In genomic region chr17:34926661-34927060, GRCh38 we compare ENCODE assay signal across 18 cellular contexts.
"Had no signal": no experiment of that assay in that cellular context is flagged by ENCODE, and none has a peak within 500 bp of the region (broad histone marks: within the 10 kb centered on the region; RNA-seq: fewer than 3 reads in every experiment).

No MANE protein-coding gene starts in this region.

- H3K27ac ChIP-seq: colonic mucosa, esophagus muscularis mucosa, gastrocnemius medialis, heart right ventricle, left lung, lower lobe of right lung had no signal

- H3K4me3 ChIP-seq: colonic mucosa, esophagus muscularis mucosa, gastrocnemius medialis, heart right ventricle, left lung, lower lobe of right lung had no signal

- H3K9me3 ChIP-seq: colonic mucosa, esophagus muscularis mucosa, gastrocnemius medialis, heart right ventricle, left lung, lower lobe of right lung had no signal

- H3K27me3 ChIP-seq: colonic mucosa, esophagus muscularis mucosa, gastrocnemius medialis, heart right ventricle, left lung had no signal

- ATAC-seq: gastrocnemius medialis; heart right ventricle; left cardiac atrium; left lung; left ventricle myocardium superior; lower lobe of right lung; naive thymus-derived CD4-positive, alpha-beta T cell; natural killer cell had no signal

- H3K4me1 ChIP-seq: colonic mucosa, esophagus muscularis mucosa, gastrocnemius medialis, heart right ventricle, left lung, lower lobe of right lung had no signal

- DNase-seq: colonic mucosa; cortex of kidney; effector memory CD4-positive, alpha-beta T cell; foreskin fibroblast; foreskin melanocyte; gastrocnemius medialis; glutamatergic neuron; head of caudate nucleus; heart right ventricle; hippocampal formation; left cardiac atrium; left lung; left ventricle myocardium superior; lower lobe of right lung; mesenchymal stem cell; naive thymus-derived CD4-positive, alpha-beta T cell; natural killer cell had no signal

- H3K36me3 ChIP-seq: colonic mucosa, gastrocnemius medialis, heart right ventricle, left lung, lower lobe of right lung had no signal
